In the genomic region with DNA sequence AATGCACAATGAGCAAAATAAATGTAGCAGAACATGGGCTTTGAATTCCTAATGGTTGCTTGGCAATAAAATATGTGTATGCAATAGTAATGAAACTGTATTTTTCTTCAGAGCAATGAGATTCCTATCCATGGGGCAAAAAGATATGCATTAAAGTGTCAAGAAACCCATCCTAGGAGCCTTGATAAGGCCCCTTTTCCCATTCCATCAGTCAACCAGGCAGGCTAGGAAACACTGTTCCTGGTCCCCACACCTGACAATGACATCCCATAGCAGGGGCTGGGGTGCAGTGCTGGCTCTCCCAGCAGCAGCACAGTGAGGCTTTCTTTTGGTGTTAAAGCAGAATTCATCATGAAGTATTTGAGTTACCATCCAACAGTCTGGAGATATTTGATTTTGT, we compare ENCODE assay signal across 8 cellular contexts.
"Had no signal": no experiment of that assay in that cellular context is flagged by ENCODE, and none has a peak within 500 bp of the region (broad histone marks: within the 10 kb centered on the region; RNA-seq: fewer than 3 reads in every experiment).

No MANE protein-coding gene starts in this region.

- H3K9me3 Mint-ChIP-seq: GM23338, H9, HFFc6 had no signal

- H3K4me3 Mint-ChIP-seq: GM23338, H9, HFFc6 had no signal

- H2AFZ ChIP-seq: GM23248, GM23338 had no signal

- H3K27ac ChIP-seq: GM23248 had no signal

- H3K4me1 Mint-ChIP-seq: GM23338, H9 had no signal

- H3K4me1 ChIP-seq: HAP-1 had no signal

- H3K9ac ChIP-seq: GM23248 had no signal

- H3K27ac Mint-ChIP-seq: GM23338, H9, HFFc6 had no signal

- H3K4me3 ChIP-seq: GM23248, GM23338, HAP-1 had no signal

- H3K36me3 ChIP-seq: HAP-1 had no signal

- H3K4me2 ChIP-seq: GM23338 had no signal

- DNase-seq: GM23248, GOT3, H7, H9, HCEC 1CT, HFFc6 had no signal

- H3K9me3 ChIP-seq: HAP-1 had no signal
